Comparison of ENCODE assay signal across 14 cellular contexts in genomic region chr22:35319244-35319985, GRCh38. TPM values are rescaled to one million over a fixed set of nuclear protein-coding genes. Genes with fewer than 3 reads are reported as not detected.
DNase-seq lines count a peak whose midpoint lies in the region; ATAC-seq and TF ChIP-seq lines count a peak whose summit lies in the region.
"Had no signal": no experiment of that assay in that cellular context is flagged by ENCODE, and none has a peak within 500 bp of the region (broad histone marks: within the 10 kb centered on the region; RNA-seq: fewer than 3 reads in every experiment).

No MANE protein-coding gene starts in this region.

- TF ChIP-seq CTCF in RWPE1 (conservative IDR thresholded peaks at IDR 0.05; ENCODE audit: low read depth) (no peak), nephron progenitor cell (IDR thresholded peaks at IDR 0.05) (no peak), foreskin fibroblast (IDR thresholded peaks at IDR 0.05; ENCODE audit: low read depth, low read length) (no peak), WERI-Rb-1 (IDR thresholded peaks at IDR 0.05; ENCODE audit: low read depth, low read length) (no peak)

- H3K9me3 ChIP-seq in skeletal muscle tissue (ENCODE audit: control insufficient read depth in 3 of 3, low read length in 3 of 3) (no peaks in the 10 kb centered on the region), WERI-Rb-1 (ENCODE audit: severe bottlenecking) (no peaks in the 10 kb centered on the region)
- H3K9me3 ChIP-seq: BE2C, HAP-1 had no signal

- H3K27ac ChIP-seq in RWPE1 (peak overlapping the region; percentile 15; the same call in 1 of the 2 replicates), skeletal muscle tissue (ENCODE audit: low read depth, low read length) (peak overlapping the region; percentile 6), WERI-Rb-1 (no peak overlapping the region)
- H3K27ac ChIP-seq: C4-2B had no signal

- H3K4me3 Mint-ChIP-seq in nephron progenitor cell = no peak overlapping the region
- H3K4me3 Mint-ChIP-seq: CD4-positive, alpha-beta memory T cell had no signal

- POLR2A ChIA-PET in RWPE1 (lab: Yijun Ruan, JAX; ENCODE audit: low non-redundant PET) = no interaction called here

- H3K4me1 ChIP-seq in skeletal muscle tissue (ENCODE audit: control insufficient read depth in 3 of 3, insufficient read depth in 3 of 3, low read length in 3 of 3) = peaks cover 25 to 63% (median 41%) of the 10 kb centered on the region in 3 donors
- H3K4me1 ChIP-seq: HAP-1 had no signal

- peak; percentile 35 for DNase-seq in H7
- DNase-seq in RWPE1 (ENCODE audit: low spot score) = no peak
- DNase-seq in nephron progenitor cell = no peak
- no peak for DNase-seq in foreskin fibroblast
- no peak for DNase-seq in WERI-Rb-1
- DNase-seq in T-helper 1 cell = no peak
- DNase-seq: BE2C; CD4-positive, alpha-beta memory T cell; DMS79; GOT3 had no signal

- H3K4me1 Mint-ChIP-seq in nephron progenitor cell = peaks cover 8% of the 10 kb centered on the region

- H3K9ac ChIP-seq in skeletal muscle tissue (ENCODE audit: low read depth in 1 of 3, low read length in 3 of 3) = peak overlapping the region in 2 of 3 donors; percentile 20 to 33

- peak overlapping the region; percentile 36 for H3K27ac Mint-ChIP-seq in nephron progenitor cell

- no peak overlapping the region for H3K4me3 ChIP-seq in H7 (ENCODE audit: insufficient read depth, low read depth, low read length)
- no peak overlapping the region for H3K4me3 ChIP-seq in skeletal muscle tissue (ENCODE audit: low read length in 3 of 3)
- H3K4me3 ChIP-seq in foreskin fibroblast (ENCODE audit: low read depth in 1 of 2, low read length in 2 of 2) = no peak overlapping the region
- H3K4me3 ChIP-seq in WERI-Rb-1 (ENCODE audit: low read depth, low read length) = no peak overlapping the region
- H3K4me3 ChIP-seq: HAP-1 had no signal

- CTCF ChIA-PET in RWPE1 (lab: Yijun Ruan, JAX) = no interaction called here

- peaks cover 4% of the 10 kb centered on the region for H3K36me3 Mint-ChIP-seq in nephron progenitor cell (ENCODE audit: low read depth)

- peaks cover 3% of the 10 kb centered on the region for H3K36me3 ChIP-seq in H7 (replicated peaks; ENCODE audit: control insufficient read depth, insufficient read depth, low read length)
- H3K36me3 ChIP-seq in skeletal muscle tissue (ENCODE audit: control insufficient read depth in 3 of 3, insufficient read depth in 3 of 3, low read length in 3 of 3) = peaks cover 57 to 65% (median 61%) of the 10 kb centered on the region in 3 donors
- H3K36me3 ChIP-seq in WERI-Rb-1 = peaks cover 10% of the 10 kb centered on the region; the same call in 1 of the 2 replicates
- H3K36me3 ChIP-seq: HAP-1 had no signal

- ATAC-seq in GM21360 (IDR thresholded peaks at IDR 0.05; ENCODE audit: unreplicated experiment) = no peak

- H3K9me3 Mint-ChIP-seq in nephron progenitor cell = no peaks in the 10 kb centered on the region

- H3K27me3 Mint-ChIP-seq in nephron progenitor cell (ENCODE audit: low read depth, poor library complexity) = no peaks in the 10 kb centered on the region
- H3K27me3 Mint-ChIP-seq: CD4-positive, alpha-beta memory T cell had no signal

- H3K27me3 ChIP-seq in H7 (ENCODE audit: control insufficient read depth, insufficient read depth, low read length) (no peaks in the 10 kb centered on the region), skeletal muscle tissue (ENCODE audit: control insufficient read depth in 3 of 3, insufficient read depth in 3 of 3, low read length in 3 of 3) (no peaks in the 10 kb centered on the region), WERI-Rb-1 (ENCODE audit: insufficient read depth, low read depth, severe bottlenecking) (no peaks in the 10 kb centered on the region)
- H3K27me3 ChIP-seq: BE2C had no signal

RNA-seq across cellular contexts. Expression of gene TOM1, which starts 19.7 kb away (rescaled TPM):
- 27.1 and 28.1 TPM in 2 replicates for total RNA-seq in H7 (2014; rRNA removed; shearing (Covaris generic))
- 14.1 TPM for total RNA-seq in skeletal muscle tissue
